23 cellular contexts compared by ENCODE assay signal in genomic region chr4:161728929-161729328, GRCh38.
"Had no signal": no experiment of that assay in that cellular context is flagged by ENCODE, and none has a peak within 500 bp of the region (broad histone marks: within the 10 kb centered on the region; RNA-seq: fewer than 3 reads in every experiment).

No MANE protein-coding gene starts in this region.

- H3K4me3 ChIP-seq: left ventricle myocardium inferior, pancreas, prostate gland, skin epidermis, stomach, testis, thyroid gland, transverse colon, upper lobe of left lung, vagina had no signal

- H3K36me3 ChIP-seq: left ventricle myocardium inferior, pancreas, prostate gland, stomach, thyroid gland, transverse colon, upper lobe of left lung, vagina had no signal

- H3K9me3 ChIP-seq: left ventricle myocardium inferior, pancreas, prostate gland, stomach, testis, thyroid gland, transverse colon, upper lobe of left lung, vagina had no signal

- DNase-seq: islet precursor cell; left ventricle myocardium inferior; naive thymus-derived CD8-positive, alpha-beta T cell; nucleus accumbens; pancreas; posterior cingulate gyrus; retina; right cardiac atrium; stimulated activated CD4-positive, alpha-beta T cell treated with anti-CD3 and anti-CD28 coated beads, Interleukin-12 subunit alpha, Interleukin-12 subunit beta, amount 100 ng/mL, for 4 hours; stimulated activated CD4-positive, alpha-beta T cell treated with anti-CD3 and anti-CD28 coated beads, Interleukin-15, amount 100 ng/mL, for 24 hours; stimulated activated CD4-positive, alpha-beta T cell treated with anti-CD3 and anti-CD28 coated beads, Interleukin-2, amount 100 ng/mL, for 24 hours; stimulated activated CD4-positive, alpha-beta T cell treated with anti-CD3 and anti-CD28 coated beads, Interleukin-4, amount 100 ng/mL, for 1 hour; stimulated activated naive B cell treated with anti-CD40 and anti-IgM and Interleukin-4, amounts not matched to agents 10 μg/mL and 1 μg/mL and 100 μg/mL, for 72 hours; stimulated activated naive CD8-positive, alpha-beta T cell treated with anti-CD3 and anti-CD28 coated beads, Interleukin-15, Interleukin-2, amounts not matched to agents 100 U/mL and 50 U/mL, for 24 hours; stomach; testis; thyroid gland; transverse colon; upper lobe of left lung had no signal

- FAIRE-seq: pancreas had no signal

- H3K27ac ChIP-seq: left ventricle myocardium inferior, pancreas, prostate gland, skin epidermis, stomach, testis, thyroid gland, transverse colon, upper lobe of left lung, vagina had no signal

- H3K27me3 ChIP-seq: pancreas, stomach, testis, thyroid gland, transverse colon, upper lobe of left lung, vagina had no signal

- H3K4me1 ChIP-seq: left ventricle myocardium inferior, pancreas, prostate gland, stomach, testis, thyroid gland, transverse colon, upper lobe of left lung, vagina had no signal

- ATAC-seq: naive thymus-derived CD8-positive, alpha-beta T cell; pancreas; right cardiac atrium; sciatic nerve; stimulated activated naive B cell treated with anti-CD40 and anti-IgM and Interleukin-4, amounts not matched to agents 10 μg/mL and 1 μg/mL and 100 μg/mL, for 72 hours; stimulated activated naive CD8-positive, alpha-beta T cell treated with anti-CD3 and anti-CD28 coated beads, Interleukin-15, Interleukin-2, amounts not matched to agents 100 U/mL and 50 U/mL, for 24 hours had no signal
